Comparison of ENCODE assay signal across 1 cellular context in genomic region chr5:27290166-27290565, GRCh38.
TF ChIP-seq lines count a peak whose summit lies in the region.

No MANE protein-coding gene starts in this region.

TF ChIP-seq in IMR-90, 13 proteins besides CTCF, POLR2A, EP300 and RAD21 (continued from another document):
- TF ChIP-seq, protein P1, sequence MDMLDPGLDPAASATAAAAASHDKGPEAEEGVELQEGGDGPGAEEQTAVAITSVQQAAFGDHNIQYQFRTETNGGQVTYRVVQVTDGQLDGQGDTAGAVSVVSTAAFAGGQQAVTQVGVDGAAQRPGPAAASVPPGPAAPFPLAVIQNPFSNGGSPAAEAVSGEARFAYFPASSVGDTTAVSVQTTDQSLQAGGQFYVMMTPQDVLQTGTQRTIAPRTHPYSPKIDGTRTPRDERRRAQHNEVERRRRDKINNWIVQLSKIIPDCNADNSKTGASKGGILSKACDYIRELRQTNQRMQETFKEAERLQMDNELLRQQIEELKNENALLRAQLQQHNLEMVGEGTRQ (IDR thresholded peaks at IDR 0.05; ENCODE audit: low read depth, low read length), result no peak
- TF ChIP-seq RCOR1 (IDR thresholded peaks at IDR 0.05; ENCODE audit: insufficient replicate concordance, low read length), result no peak
- no peak for TF ChIP-seq NFE2L2 (IDR thresholded peaks at IDR 0.05; ENCODE audit: low read depth, low read length)
- no peak for TF ChIP-seq FOS (IDR thresholded peaks at IDR 0.05; ENCODE audit: low read depth, low read length)
- no peak for TF ChIP-seq MAZ (IDR thresholded peaks at IDR 0.05; ENCODE audit: borderline replicate concordance, low read depth, low read length)
- TF ChIP-seq SMC3 (IDR thresholded peaks at IDR 0.05; ENCODE audit: low read depth, low read length), result no peak
- no peak for TF ChIP-seq CHD1 (IDR thresholded peaks at IDR 0.05; ENCODE audit: low read depth, low read length)
- no peak for TF ChIP-seq MXI1 (IDR thresholded peaks at IDR 0.05; ENCODE audit: borderline replicate concordance, low read depth, low read length)
- no peak for TF ChIP-seq CEBPB (IDR thresholded peaks at IDR 0.05; ENCODE audit: low read depth, low read length)
